Comparison of ENCODE assay signal across 1 cellular context in the genomic region with DNA sequence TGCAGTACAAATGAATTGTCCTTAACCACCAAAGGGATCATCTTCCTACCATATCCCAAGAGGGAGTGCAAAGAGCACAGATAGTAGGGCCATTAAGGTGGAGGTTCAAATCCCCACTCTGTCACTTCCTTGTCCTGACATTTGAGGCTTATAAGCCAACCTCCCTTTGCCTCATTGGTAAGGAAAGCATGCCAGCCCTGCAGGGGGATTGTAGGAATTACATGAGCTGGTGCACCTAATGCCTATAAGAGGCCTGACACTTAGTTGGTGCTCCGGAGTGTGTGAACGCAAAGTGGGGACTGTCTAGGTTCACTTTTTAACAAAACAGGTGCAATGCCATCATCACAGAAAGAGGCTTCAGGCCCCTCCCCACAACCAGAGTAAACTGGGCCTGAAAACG.
TF ChIP-seq lines count a peak whose summit lies in the region.

No MANE protein-coding gene starts in this region.

TF ChIP-seq in H1, 55 proteins besides CTCF, POLR2A, EP300 and RAD21:
- TF ChIP-seq NRF1 (IDR thresholded peaks at IDR 0.05; ENCODE audit: low read depth, low read length) = no peak
- TF ChIP-seq CREB1 (IDR thresholded peaks at IDR 0.05) = no peak
- no peak for TF ChIP-seq KDM5A (IDR thresholded peaks at IDR 0.05; ENCODE audit: low read length)
- TF ChIP-seq, protein P1, sequence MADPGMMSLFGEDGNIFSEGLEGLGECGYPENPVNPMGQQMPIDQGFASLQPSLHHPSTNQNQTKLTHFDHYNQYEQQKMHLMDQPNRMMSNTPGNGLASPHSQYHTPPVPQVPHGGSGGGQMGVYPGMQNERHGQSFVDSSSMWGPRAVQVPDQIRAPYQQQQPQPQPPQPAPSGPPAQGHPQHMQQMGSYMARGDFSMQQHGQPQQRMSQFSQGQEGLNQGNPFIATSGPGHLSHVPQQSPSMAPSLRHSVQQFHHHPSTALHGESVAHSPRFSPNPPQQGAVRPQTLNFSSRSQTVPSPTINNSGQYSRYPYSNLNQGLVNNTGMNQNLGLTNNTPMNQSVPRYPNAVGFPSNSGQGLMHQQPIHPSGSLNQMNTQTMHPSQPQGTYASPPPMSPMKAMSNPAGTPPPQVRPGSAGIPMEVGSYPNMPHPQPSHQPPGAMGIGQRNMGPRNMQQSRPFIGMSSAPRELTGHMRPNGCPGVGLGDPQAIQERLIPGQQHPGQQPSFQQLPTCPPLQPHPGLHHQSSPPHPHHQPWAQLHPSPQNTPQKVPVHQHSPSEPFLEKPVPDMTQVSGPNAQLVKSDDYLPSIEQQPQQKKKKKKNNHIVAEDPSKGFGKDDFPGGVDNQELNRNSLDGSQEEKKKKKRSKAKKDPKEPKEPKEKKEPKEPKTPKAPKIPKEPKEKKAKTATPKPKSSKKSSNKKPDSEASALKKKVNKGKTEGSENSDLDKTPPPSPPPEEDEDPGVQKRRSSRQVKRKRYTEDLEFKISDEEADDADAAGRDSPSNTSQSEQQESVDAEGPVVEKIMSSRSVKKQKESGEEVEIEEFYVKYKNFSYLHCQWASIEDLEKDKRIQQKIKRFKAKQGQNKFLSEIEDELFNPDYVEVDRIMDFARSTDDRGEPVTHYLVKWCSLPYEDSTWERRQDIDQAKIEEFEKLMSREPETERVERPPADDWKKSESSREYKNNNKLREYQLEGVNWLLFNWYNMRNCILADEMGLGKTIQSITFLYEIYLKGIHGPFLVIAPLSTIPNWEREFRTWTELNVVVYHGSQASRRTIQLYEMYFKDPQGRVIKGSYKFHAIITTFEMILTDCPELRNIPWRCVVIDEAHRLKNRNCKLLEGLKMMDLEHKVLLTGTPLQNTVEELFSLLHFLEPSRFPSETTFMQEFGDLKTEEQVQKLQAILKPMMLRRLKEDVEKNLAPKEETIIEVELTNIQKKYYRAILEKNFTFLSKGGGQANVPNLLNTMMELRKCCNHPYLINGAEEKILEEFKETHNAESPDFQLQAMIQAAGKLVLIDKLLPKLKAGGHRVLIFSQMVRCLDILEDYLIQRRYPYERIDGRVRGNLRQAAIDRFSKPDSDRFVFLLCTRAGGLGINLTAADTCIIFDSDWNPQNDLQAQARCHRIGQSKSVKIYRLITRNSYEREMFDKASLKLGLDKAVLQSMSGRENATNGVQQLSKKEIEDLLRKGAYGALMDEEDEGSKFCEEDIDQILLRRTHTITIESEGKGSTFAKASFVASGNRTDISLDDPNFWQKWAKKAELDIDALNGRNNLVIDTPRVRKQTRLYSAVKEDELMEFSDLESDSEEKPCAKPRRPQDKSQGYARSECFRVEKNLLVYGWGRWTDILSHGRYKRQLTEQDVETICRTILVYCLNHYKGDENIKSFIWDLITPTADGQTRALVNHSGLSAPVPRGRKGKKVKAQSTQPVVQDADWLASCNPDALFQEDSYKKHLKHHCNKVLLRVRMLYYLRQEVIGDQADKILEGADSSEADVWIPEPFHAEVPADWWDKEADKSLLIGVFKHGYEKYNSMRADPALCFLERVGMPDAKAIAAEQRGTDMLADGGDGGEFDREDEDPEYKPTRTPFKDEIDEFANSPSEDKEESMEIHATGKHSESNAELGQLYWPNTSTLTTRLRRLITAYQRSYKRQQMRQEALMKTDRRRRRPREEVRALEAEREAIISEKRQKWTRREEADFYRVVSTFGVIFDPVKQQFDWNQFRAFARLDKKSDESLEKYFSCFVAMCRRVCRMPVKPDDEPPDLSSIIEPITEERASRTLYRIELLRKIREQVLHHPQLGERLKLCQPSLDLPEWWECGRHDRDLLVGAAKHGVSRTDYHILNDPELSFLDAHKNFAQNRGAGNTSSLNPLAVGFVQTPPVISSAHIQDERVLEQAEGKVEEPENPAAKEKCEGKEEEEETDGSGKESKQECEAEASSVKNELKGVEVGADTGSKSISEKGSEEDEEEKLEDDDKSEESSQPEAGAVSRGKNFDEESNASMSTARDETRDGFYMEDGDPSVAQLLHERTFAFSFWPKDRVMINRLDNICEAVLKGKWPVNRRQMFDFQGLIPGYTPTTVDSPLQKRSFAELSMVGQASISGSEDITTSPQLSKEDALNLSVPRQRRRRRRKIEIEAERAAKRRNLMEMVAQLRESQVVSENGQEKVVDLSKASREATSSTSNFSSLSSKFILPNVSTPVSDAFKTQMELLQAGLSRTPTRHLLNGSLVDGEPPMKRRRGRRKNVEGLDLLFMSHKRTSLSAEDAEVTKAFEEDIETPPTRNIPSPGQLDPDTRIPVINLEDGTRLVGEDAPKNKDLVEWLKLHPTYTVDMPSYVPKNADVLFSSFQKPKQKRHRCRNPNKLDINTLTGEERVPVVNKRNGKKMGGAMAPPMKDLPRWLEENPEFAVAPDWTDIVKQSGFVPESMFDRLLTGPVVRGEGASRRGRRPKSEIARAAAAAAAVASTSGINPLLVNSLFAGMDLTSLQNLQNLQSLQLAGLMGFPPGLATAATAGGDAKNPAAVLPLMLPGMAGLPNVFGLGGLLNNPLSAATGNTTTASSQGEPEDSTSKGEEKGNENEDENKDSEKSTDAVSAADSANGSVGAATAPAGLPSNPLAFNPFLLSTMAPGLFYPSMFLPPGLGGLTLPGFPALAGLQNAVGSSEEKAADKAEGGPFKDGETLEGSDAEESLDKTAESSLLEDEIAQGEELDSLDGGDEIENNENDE (IDR thresholded peaks at IDR 0.05; ENCODE audit: insufficient replicate concordance, low read length) = no peak
- TF ChIP-seq SIN3A (conservative IDR thresholded peaks at IDR 0.05 in 1 of 2, IDR thresholded peaks at IDR 0.05 in 1 of 2; ENCODE audit: low read depth in 1 of 2, low read length in 2 of 2) = no peak
- TF ChIP-seq, protein P2, sequence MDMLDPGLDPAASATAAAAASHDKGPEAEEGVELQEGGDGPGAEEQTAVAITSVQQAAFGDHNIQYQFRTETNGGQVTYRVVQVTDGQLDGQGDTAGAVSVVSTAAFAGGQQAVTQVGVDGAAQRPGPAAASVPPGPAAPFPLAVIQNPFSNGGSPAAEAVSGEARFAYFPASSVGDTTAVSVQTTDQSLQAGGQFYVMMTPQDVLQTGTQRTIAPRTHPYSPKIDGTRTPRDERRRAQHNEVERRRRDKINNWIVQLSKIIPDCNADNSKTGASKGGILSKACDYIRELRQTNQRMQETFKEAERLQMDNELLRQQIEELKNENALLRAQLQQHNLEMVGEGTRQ (IDR thresholded peaks at IDR 0.05; ENCODE audit: low read length) = no peak
- no peak for TF ChIP-seq SP4 (IDR thresholded peaks at IDR 0.05; ENCODE audit: low read length)
